In the genomic region with DNA sequence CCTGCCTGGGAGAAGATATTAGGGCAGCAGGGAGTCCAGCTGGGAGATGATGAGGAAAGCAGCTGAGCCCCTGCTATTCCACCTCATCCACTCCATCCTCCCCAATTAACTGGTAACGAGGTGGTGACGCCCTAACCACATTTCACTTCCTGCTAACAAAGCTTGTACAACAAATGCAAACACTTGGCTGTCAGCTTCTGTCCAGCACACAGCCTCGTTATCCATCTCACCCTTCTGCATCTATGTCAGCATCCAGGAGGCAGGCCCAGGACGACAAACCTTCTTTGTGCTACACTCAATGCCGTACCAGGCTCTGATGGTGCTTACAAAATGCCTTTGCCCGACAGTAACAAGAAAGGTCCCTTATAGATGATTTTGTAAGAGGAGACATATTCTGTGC, we compare ENCODE assay signal across 18 cellular contexts.
DNase-seq lines count a peak whose midpoint lies in the region; ATAC-seq and TF ChIP-seq lines count a peak whose summit lies in the region.
"Had no signal": no experiment of that assay in that cellular context is flagged by ENCODE, and none has a peak within 500 bp of the region (broad histone marks: within the 10 kb centered on the region; RNA-seq: fewer than 3 reads in every experiment).

No MANE protein-coding gene starts in this region.

- H3K79me2 ChIP-seq in neural cell (replicated peaks; ENCODE audit: insufficient read depth, low read length) = no peaks in the 10 kb centered on the region

- TF ChIP-seq POLR2A in thyroid gland (IDR thresholded peaks at IDR 0.05) = no peak

- 50 to 53% methylated on average over 6 of the region's 6 CpGs for WGBS in thyroid gland, 2 donors

- H3K27ac ChIP-seq in neural cell (ENCODE audit: low read length) (peak overlapping the region; percentile 8), thyroid gland (no peak overlapping the region)
- H3K27ac ChIP-seq: ascending aorta, upper lobe of right lung had no signal

- no peak for TF ChIP-seq EP300 in neural cell (conservative IDR thresholded peaks at IDR 0.05; ENCODE audit: poor library complexity, severe bottlenecking)

- H2AFZ ChIP-seq in neural cell (ENCODE audit: low read depth, low read length) = no peak overlapping the region

- no peaks in the 10 kb centered on the region for H3K27me3 ChIP-seq in neural cell (ENCODE audit: insufficient read depth, low read depth, low read length)
- no peaks in the 10 kb centered on the region for H3K27me3 ChIP-seq in thyroid gland
- H3K27me3 ChIP-seq: ascending aorta, upper lobe of right lung had no signal

- no peak overlapping the region for H3K9ac ChIP-seq in neural cell (ENCODE audit: low read length)

- H3K9me2 ChIP-seq in neural cell (ENCODE audit: insufficient read depth, low read length) = no peaks in the 10 kb centered on the region

- no peaks in the 10 kb centered on the region for H4K20me1 ChIP-seq in neural cell (ENCODE audit: insufficient read depth)

- H3F3A ChIP-seq in neural cell (ENCODE audit: insufficient read depth, low read length, poor library complexity, severe bottlenecking) = no peaks in the 10 kb centered on the region

- TF ChIP-seq RAD21 in neural cell (conservative IDR thresholded peaks at IDR 0.05) = no peak

- H3K4me2 ChIP-seq in neural cell (ENCODE audit: low read length) = no peak overlapping the region

- peak; percentile 75 for DNase-seq in Daoy (ENCODE audit: low read depth)
- peak; percentile 41 for DNase-seq in NCI-H2029 treated with DMSO at 0.1 percent for 48 hours (lab: John Stamatoyannopoulos, UW)
- peak in 49 of 56 donors; percentile 12 to 89 (median 58) for DNase-seq in amygdala (lab: John Stamatoyannopoulos, UW)
- no peak for DNase-seq in thyroid gland
- DNase-seq in AML-193 (lab: John Stamatoyannopoulos, UW) = no peak
- DNase-seq: activated CD4-positive, alpha-beta T cell treated with anti-CD3 and anti-CD28 coated beads, Interleukin-2, amount 50 U/mL, for 1 hour; dermis blood vessel endothelial cell; right cardiac atrium; SIG-M5; stimulated activated CD4-positive, alpha-beta T cell treated with anti-CD3 and anti-CD28 coated beads, Interleukin-2, amount 100 ng/mL, for 24 hours; stimulated activated CD8-positive, alpha-beta memory T cell treated with anti-CD3 and anti-CD28 coated beads, Interleukin-4, amount 100 ng/mL, for 48 hours; upper lobe of right lung had no signal

- H3K4me1 ChIP-seq in thyroid gland = no peaks in the 10 kb centered on the region
- H3K4me1 ChIP-seq: ascending aorta, upper lobe of right lung had no signal

- ATAC-seq in esophagus mucosa (no peak), GM18502 (IDR thresholded peaks at IDR 0.05; ENCODE audit: poor library complexity, unreplicated experiment) (no peak)
- ATAC-seq: activated T-helper 17 cell treated with anti-CD3 and anti-CD28 coated beads, Interleukin-2, amount 50 U/mL, for 72 hours; left lobe of liver; right cardiac atrium; upper lobe of right lung had no signal

- TF ChIP-seq CTCF in neural cell (IDR thresholded peaks at IDR 0.05; ENCODE audit: poor library complexity, severe bottlenecking) (no peak), thyroid gland (IDR thresholded peaks at IDR 0.05) (no peak)

- H3K36me3 ChIP-seq in neural cell (ENCODE audit: insufficient read depth, low read length) (no peaks in the 10 kb centered on the region), thyroid gland (no peaks in the 10 kb centered on the region)
- H3K36me3 ChIP-seq: ascending aorta, upper lobe of right lung had no signal

- no peak overlapping the region for H3K4me3 ChIP-seq in neural cell (ENCODE audit: low read length)
- no peak overlapping the region for H3K4me3 ChIP-seq in thyroid gland (replicated peaks in 1 of 3)
- H3K4me3 ChIP-seq: ascending aorta, upper lobe of right lung had no signal

- intact Hi-C loops in thyroid gland (cut with DNase I) = no loop called here

- no peaks in the 10 kb centered on the region for H3K9me3 ChIP-seq in neural cell (ENCODE audit: low read length)
- no peaks in the 10 kb centered on the region for H3K9me3 ChIP-seq in thyroid gland
- H3K9me3 ChIP-seq: ascending aorta, upper lobe of right lung had no signal

TF ChIP-seq in neural cell, 6 proteins besides CTCF, POLR2A, EP300 and RAD21:
- TF ChIP-seq POLR2AphosphoS5 (IDR thresholded peaks at IDR 0.05) = peak; percentile 10
- TF ChIP-seq, protein P1, sequence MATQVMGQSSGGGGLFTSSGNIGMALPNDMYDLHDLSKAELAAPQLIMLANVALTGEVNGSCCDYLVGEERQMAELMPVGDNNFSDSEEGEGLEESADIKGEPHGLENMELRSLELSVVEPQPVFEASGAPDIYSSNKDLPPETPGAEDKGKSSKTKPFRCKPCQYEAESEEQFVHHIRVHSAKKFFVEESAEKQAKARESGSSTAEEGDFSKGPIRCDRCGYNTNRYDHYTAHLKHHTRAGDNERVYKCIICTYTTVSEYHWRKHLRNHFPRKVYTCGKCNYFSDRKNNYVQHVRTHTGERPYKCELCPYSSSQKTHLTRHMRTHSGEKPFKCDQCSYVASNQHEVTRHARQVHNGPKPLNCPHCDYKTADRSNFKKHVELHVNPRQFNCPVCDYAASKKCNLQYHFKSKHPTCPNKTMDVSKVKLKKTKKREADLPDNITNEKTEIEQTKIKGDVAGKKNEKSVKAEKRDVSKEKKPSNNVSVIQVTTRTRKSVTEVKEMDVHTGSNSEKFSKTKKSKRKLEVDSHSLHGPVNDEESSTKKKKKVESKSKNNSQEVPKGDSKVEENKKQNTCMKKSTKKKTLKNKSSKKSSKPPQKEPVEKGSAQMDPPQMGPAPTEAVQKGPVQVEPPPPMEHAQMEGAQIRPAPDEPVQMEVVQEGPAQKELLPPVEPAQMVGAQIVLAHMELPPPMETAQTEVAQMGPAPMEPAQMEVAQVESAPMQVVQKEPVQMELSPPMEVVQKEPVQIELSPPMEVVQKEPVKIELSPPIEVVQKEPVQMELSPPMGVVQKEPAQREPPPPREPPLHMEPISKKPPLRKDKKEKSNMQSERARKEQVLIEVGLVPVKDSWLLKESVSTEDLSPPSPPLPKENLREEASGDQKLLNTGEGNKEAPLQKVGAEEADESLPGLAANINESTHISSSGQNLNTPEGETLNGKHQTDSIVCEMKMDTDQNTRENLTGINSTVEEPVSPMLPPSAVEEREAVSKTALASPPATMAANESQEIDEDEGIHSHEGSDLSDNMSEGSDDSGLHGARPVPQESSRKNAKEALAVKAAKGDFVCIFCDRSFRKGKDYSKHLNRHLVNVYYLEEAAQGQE (IDR thresholded peaks at IDR 0.05; ENCODE audit: borderline replicate concordance) = no peak
TF ChIP-seq in neural cell: peak in this region for 1.

Comparison
In these comparisons a context has a peak if more than half of its experiments do, and no peak if none do; other contexts are left out.
1. DNase-seq: peak in Daoy (single experiment), NCI-H2029 treated with DMSO at 0.1 percent for 48 hours (single experiment) and amygdala (49 of 56); none in thyroid gland (0 of 2) and AML-193 (0 of 2).